In the genomic region with DNA sequence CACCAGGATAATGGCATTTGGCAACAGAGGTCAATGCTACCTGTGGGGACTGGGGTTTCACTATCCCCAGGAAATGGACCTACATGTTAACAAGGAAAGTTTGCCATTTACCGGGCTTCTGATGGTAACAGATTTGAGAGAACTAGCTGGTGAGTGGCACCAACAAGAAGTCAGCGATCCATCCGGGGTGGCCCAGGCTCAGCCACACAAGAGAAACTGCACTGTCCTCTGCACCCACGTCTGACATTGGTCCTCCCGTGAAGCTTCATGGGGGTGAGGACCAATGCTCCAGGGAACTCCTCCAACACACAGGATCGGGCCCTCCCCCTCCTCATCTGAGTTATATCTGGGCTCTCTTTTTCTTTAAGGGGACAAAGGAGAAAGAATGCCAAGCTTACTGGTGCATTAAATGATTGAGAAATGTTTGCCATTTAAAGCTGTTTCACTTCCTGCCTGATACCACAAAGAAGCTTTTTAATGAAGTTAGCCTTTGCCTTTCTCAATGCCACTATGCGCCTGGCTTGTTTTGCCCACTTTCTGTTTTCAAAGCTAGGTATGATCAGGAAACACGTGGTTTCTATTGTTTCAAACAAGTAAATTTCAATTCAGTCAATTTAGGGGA, we compare ENCODE assay signal across 9 cellular contexts.
DNase-seq lines count a peak whose midpoint lies in the region; ATAC-seq, FAIRE-seq and TF ChIP-seq lines count a peak whose summit lies in the region.
"Had no signal": no experiment of that assay in that cellular context is flagged by ENCODE, and none has a peak within 500 bp of the region (broad histone marks: within the 10 kb centered on the region; RNA-seq: fewer than 3 reads in every experiment).

No MANE protein-coding gene starts in this region.

- TF ChIP-seq CTCF in nephron (IDR thresholded peaks at IDR 0.05; ENCODE audit: unreplicated experiment in 3 of 3) (no peak), prostate gland (IDR thresholded peaks at IDR 0.05) (no peak)

- peaks cover 78% of the 10 kb centered on the region for H3K4me1 ChIP-seq in CD4-positive, CD25-positive, alpha-beta regulatory T cell (ENCODE audit: control insufficient read depth, insufficient read depth, low read length, poor library complexity, severe bottlenecking)
- peaks cover 3% of the 10 kb centered on the region for H3K4me1 ChIP-seq in prostate gland (replicated peaks)

- H3K36me3 Mint-ChIP-seq in CD4-positive, CD25-positive, alpha-beta regulatory T cell, result no peaks in the 10 kb centered on the region
- no peaks in the 10 kb centered on the region for H3K36me3 Mint-ChIP-seq in nephron (ENCODE audit: low read depth)

- H3K27me3 Mint-ChIP-seq in CD4-positive, CD25-positive, alpha-beta regulatory T cell, result no peaks in the 10 kb centered on the region
- no peaks in the 10 kb centered on the region for H3K27me3 Mint-ChIP-seq in nephron (ENCODE audit: low read depth)

- DNase-seq in CD4-positive, CD25-positive, alpha-beta regulatory T cell, result peak in 2 of 3 donors; percentile 57 to 83
- DNase-seq in GM19239 (ENCODE audit: insufficient read length, low spot score), result no peak
- peak; percentile 41 for DNase-seq in activated CD4-positive, CD25-positive, alpha-beta regulatory T cell treated with anti-CD3 and anti-CD28 coated beads, Interleukin-2, amount 50 U/mL, for 72 hours
- DNase-seq in prostate gland (ENCODE audit: low spot score), result no peak
- no peak for DNase-seq in mucosa of gallbladder (ENCODE audit: low spot score)
- no peak for DNase-seq in EL

- no peaks in the 10 kb centered on the region for H3K27me3 ChIP-seq in CD4-positive, CD25-positive, alpha-beta regulatory T cell (ENCODE audit: control insufficient read depth, insufficient read depth, low read length)
- H3K27me3 ChIP-seq in prostate gland (replicated peaks; ENCODE audit: insufficient read depth), result no peaks in the 10 kb centered on the region

- ATAC-seq in CD4-positive, CD25-positive, alpha-beta regulatory T cell (ENCODE audit: low read depth in 2 of 2), result peak; percentile 60 to 74
- ATAC-seq in HG03175 (IDR thresholded peaks at IDR 0.05; ENCODE audit: unreplicated experiment), result peak; percentile 62

- H3K9me3 ChIP-seq in CD4-positive, CD25-positive, alpha-beta regulatory T cell (ENCODE audit: control insufficient read depth in 2 of 2, low read length in 2 of 2), result no peaks in the 10 kb centered on the region
- H3K9me3 ChIP-seq in prostate gland, result no peaks in the 10 kb centered on the region

- H3K4me3 Mint-ChIP-seq in CD4-positive, CD25-positive, alpha-beta regulatory T cell, result peak overlapping the region; percentile 71 to 83 (median 76)
- no peak overlapping the region for H3K4me3 Mint-ChIP-seq in nephron

- peak overlapping the region; percentile 85 to 98 (median 96) for H3K27ac Mint-ChIP-seq in CD4-positive, CD25-positive, alpha-beta regulatory T cell
- H3K27ac Mint-ChIP-seq in nephron, result peak overlapping the region; percentile 36 to 91 (median 70)

- no peaks in the 10 kb centered on the region for H3K36me3 ChIP-seq in CD4-positive, CD25-positive, alpha-beta regulatory T cell (ENCODE audit: control insufficient read depth, insufficient read depth, low read length)
- H3K36me3 ChIP-seq in prostate gland, result no peaks in the 10 kb centered on the region

- H3K9me3 Mint-ChIP-seq in CD4-positive, CD25-positive, alpha-beta regulatory T cell, result no peaks in the 10 kb centered on the region
- no peaks in the 10 kb centered on the region for H3K9me3 Mint-ChIP-seq in nephron

- H3K4me3 ChIP-seq in CD4-positive, CD25-positive, alpha-beta regulatory T cell (ENCODE audit: low read depth, low read length), result peak overlapping the region; percentile 91
- no peak overlapping the region for H3K4me3 ChIP-seq in prostate gland

- WGBS in prostate gland, result 65% methylated on average over 8 of the region's 8 CpGs

- peak; percentile 98 for FAIRE-seq in GM19239 (lab: Jason Lieb, UNC)
- FAIRE-seq: H1 had no signal

- intact Hi-C loops in prostate gland (cut with DNase I), result no loop called here

- H3K27ac ChIP-seq in CD4-positive, CD25-positive, alpha-beta regulatory T cell (ENCODE audit: insufficient read depth, low read length, poor library complexity, severe bottlenecking), result peak overlapping the region; percentile 85
- no peak overlapping the region for H3K27ac ChIP-seq in prostate gland

- H3K4me1 Mint-ChIP-seq in CD4-positive, CD25-positive, alpha-beta regulatory T cell, result peaks cover 45 to 85% (median 65%) of the 10 kb centered on the region in 4 donors
- H3K4me1 Mint-ChIP-seq in nephron, result no peaks in the 10 kb centered on the region

- no peak for TF ChIP-seq POLR2A in prostate gland (IDR thresholded peaks at IDR 0.05)

Comparison
In these comparisons a context has a peak if more than half of its experiments do, and no peak if none do; other contexts are left out.
1. DNase-seq: peak in CD4-positive, CD25-positive, alpha-beta regulatory T cell (2 of 3) and activated CD4-positive, CD25-positive, alpha-beta regulatory T cell treated with anti-CD3 and anti-CD28 coated beads, Interleukin-2, amount 50 U/mL, for 72 hours (single experiment); none in GM19239 (single experiment), prostate gland (single experiment), mucosa of gallbladder (single experiment) and EL (single experiment).
2. H3K4me3 Mint-ChIP-seq: peak in CD4-positive, CD25-positive, alpha-beta regulatory T cell (4 of 4); none in nephron (0 of 3).